In the genomic region with DNA sequence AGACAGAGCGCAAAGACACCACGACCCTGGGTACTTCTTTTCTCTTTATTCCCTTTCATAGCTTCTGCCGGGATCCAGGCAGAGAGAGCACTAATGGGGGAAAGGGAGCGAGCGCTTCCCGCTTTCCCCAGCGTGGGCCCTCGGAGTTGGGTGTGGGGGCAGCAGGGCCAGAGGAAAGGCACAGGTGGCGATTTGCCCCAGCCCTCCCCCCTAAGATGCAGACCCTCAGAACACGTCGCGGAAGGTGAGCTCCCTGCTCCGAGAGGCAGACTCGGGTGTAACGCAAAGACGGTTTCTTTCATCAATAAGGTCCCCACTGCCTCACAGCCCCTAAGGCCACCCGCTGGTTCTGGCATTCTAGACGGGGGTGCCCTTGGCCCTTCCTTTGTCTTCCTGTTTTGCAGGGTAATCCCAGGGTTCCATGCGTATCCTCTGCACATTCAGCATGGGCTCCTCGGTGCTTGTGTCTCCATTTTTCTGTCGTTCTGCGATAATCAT, we compare ENCODE assay signal across 8 cellular contexts. TPM values are rescaled to one million over a fixed set of nuclear protein-coding genes. Genes with fewer than 3 reads are reported as not detected.
DNase-seq lines count a peak whose midpoint lies in the region; ATAC-seq and TF ChIP-seq lines count a peak whose summit lies in the region.

No MANE protein-coding gene starts in this region.

- H3K36me3 ChIP-seq in adipocyte (ENCODE audit: control insufficient read depth, insufficient read depth, low read length, severe bottlenecking): peaks cover 32% of the 10 kb centered on the region
- H3K36me3 ChIP-seq in upper lobe of right lung: peaks cover 16% of the 10 kb centered on the region

- no peaks in the 10 kb centered on the region for H3K27me3 Mint-ChIP-seq in activated naive CD4-positive, alpha-beta T cell treated with anti-CD3 and anti-CD28 coated beads, Interleukin-2, amount 50 U/mL, for 24 hours

- peak overlapping the region; percentile 93 for H3K27ac ChIP-seq in upper lobe of right lung

- peak overlapping the region; percentile 92 for H3K4me3 ChIP-seq in adipocyte (ENCODE audit: low read length)
- peak overlapping the region; percentile 69 for H3K4me3 ChIP-seq in lower leg skin (ENCODE audit: low read depth, poor library complexity, severe bottlenecking)
- H3K4me3 ChIP-seq in upper lobe of right lung: peak overlapping the region; percentile 90

- H3K27ac Mint-ChIP-seq in activated naive CD4-positive, alpha-beta T cell treated with anti-CD3 and anti-CD28 coated beads, Interleukin-2, amount 50 U/mL, for 24 hours: peak overlapping the region; percentile 99

- no peaks in the 10 kb centered on the region for H3K9me3 Mint-ChIP-seq in activated naive CD4-positive, alpha-beta T cell treated with anti-CD3 and anti-CD28 coated beads, Interleukin-2, amount 50 U/mL, for 24 hours

- peaks cover 9% of the 10 kb centered on the region for H3K4me1 Mint-ChIP-seq in activated naive CD4-positive, alpha-beta T cell treated with anti-CD3 and anti-CD28 coated beads, Interleukin-2, amount 50 U/mL, for 24 hours

- H3K9me3 ChIP-seq in adipocyte (ENCODE audit: control insufficient read depth, low read length): no peaks in the 10 kb centered on the region
- H3K9me3 ChIP-seq in upper lobe of right lung: no peaks in the 10 kb centered on the region

- TF ChIP-seq POLR2A in lower leg skin (IDR thresholded peaks at IDR 0.05): no peak

- no peak for ATAC-seq in upper lobe of right lung
- ATAC-seq in HG02588 (IDR thresholded peaks at IDR 0.05; ENCODE audit: unreplicated experiment): no peak

- H3K27me3 ChIP-seq in adipocyte (replicated peaks; ENCODE audit: control insufficient read depth, insufficient read depth, low read length) (no peaks in the 10 kb centered on the region), upper lobe of right lung (no peaks in the 10 kb centered on the region)

- WGBS in lower leg skin, 2 donors: 5 to 7% methylated on average over 22 of the region's 22 CpGs

- intact Hi-C loops in lower leg skin (cut with DNase I; ENCODE audit: low total_unique reads): no loop called here
- intact Hi-C loops in upper lobe of right lung (cut with DNase I): no loop called here

- H3K9ac ChIP-seq in adipocyte (ENCODE audit: low read length): peak overlapping the region; percentile 94

- peak overlapping the region; percentile 96 for H3K4me3 Mint-ChIP-seq in activated naive CD4-positive, alpha-beta T cell treated with anti-CD3 and anti-CD28 coated beads, Interleukin-2, amount 50 U/mL, for 24 hours

- peaks cover 5% of the 10 kb centered on the region for H3K36me3 Mint-ChIP-seq in activated naive CD4-positive, alpha-beta T cell treated with anti-CD3 and anti-CD28 coated beads, Interleukin-2, amount 50 U/mL, for 24 hours

- peaks cover 27% of the 10 kb centered on the region for H3K4me1 ChIP-seq in adipocyte (ENCODE audit: control insufficient read depth, insufficient read depth, low read length)
- peaks cover 29% of the 10 kb centered on the region for H3K4me1 ChIP-seq in upper lobe of right lung

- DNase-seq in activated naive CD4-positive, alpha-beta T cell (lab: John Stamatoyannopoulos, UW): no peak
- no peak for DNase-seq in adipocyte (ENCODE audit: low read depth)
- no peak for DNase-seq in lower leg skin (ENCODE audit: low spot score in 2 of 2)
- no peak for DNase-seq in upper lobe of right lung
- no peak for DNase-seq in hepatic stellate cell (ENCODE audit: low spot score)
- no peak for DNase-seq in NCI-H1436 (lab: John Stamatoyannopoulos, UW)

- TF ChIP-seq CTCF in lower leg skin (IDR thresholded peaks at IDR 0.05) (no peak), upper lobe of right lung (IDR thresholded peaks at IDR 0.05) (no peak)

RNA-seq across cellular contexts. Expression of a gene that starts 0.6 kb away (rescaled TPM):
- total RNA-seq in lower leg skin (10 to 100 TPM; 77.7 to 98.4 (median 85.8) TPM), upper lobe of right lung (67.2 TPM)

RNA-seq across cellular contexts. Expression of a gene that starts 0.7 kb away (rescaled TPM):
- total RNA-seq in lower leg skin (10 to 100 TPM in 3 of 4 donors, 1 to 10 TPM in 1; 7.6 to 22.3 (median 13.0) TPM), upper lobe of right lung (19.2 TPM)

RNA-seq across cellular contexts. Expression of a gene that starts 1.0 kb away (rescaled TPM):
- 100 to 1,000 TPM in 3 of 4 donors, 10 to 100 TPM in 1; 90.9 to 126 (median 105) TPM for total RNA-seq in lower leg skin
- 62.7 TPM for total RNA-seq in upper lobe of right lung

RNA-seq across cellular contexts. Expression of a gene that starts 10.5 kb away (rescaled TPM):
- total RNA-seq in lower leg skin (100 to 1,000 TPM; 146 to 238 (median 172) TPM), upper lobe of right lung (43.0 TPM)

RNA-seq across cellular contexts. Expression of a gene that starts 10.8 kb away (rescaled TPM):
- total RNA-seq in lower leg skin: 100 to 1,000 TPM in 1 of 4 donors, 10 to 100 TPM in 3; 79.7 to 108 (median 91.3) TPM
- total RNA-seq in upper lobe of right lung: 38.9 TPM
